In genomic region chr2:241880311-241881073, GRCh38 we compare ENCODE assay signal across 1 cellular context.
TF ChIP-seq lines count a peak whose summit lies in the region.

No MANE protein-coding gene starts in this region.

TF ChIP-seq in HepG2, 621 proteins besides CTCF, POLR2A, EP300 and RAD21:
- no peak for TF ChIP-seq RELA (CRISPR knock-in tag; IDR thresholded peaks at IDR 0.05)
- TF ChIP-seq ZNF597 (CRISPR knock-in tag; IDR thresholded peaks at IDR 0.05): no peak
- no peak for TF ChIP-seq ZNF724P (CRISPR knock-in tag; IDR thresholded peaks at IDR 0.05; ENCODE audit: borderline replicate concordance)
- TF ChIP-seq ZNF207 (IDR thresholded peaks at IDR 0.05; ENCODE audit: borderline replicate concordance): no peak
- no peak for TF ChIP-seq ZFP90 (CRISPR knock-in tag; IDR thresholded peaks at IDR 0.05; ENCODE audit: borderline replicate concordance)
- TF ChIP-seq ELF3 (CRISPR knock-in tag; IDR thresholded peaks at IDR 0.05): no peak
- no peak for TF ChIP-seq ZNF432 (CRISPR knock-in tag; IDR thresholded peaks at IDR 0.05; ENCODE audit: borderline replicate concordance)
- no peak for TF ChIP-seq ZNF83 (CRISPR knock-in tag; IDR thresholded peaks at IDR 0.05; ENCODE audit: borderline replicate concordance)
